ENCODE assay signal across 2 cellular contexts in genomic region chr11:134482865-134483264, GRCh38.
TF ChIP-seq lines count a peak whose summit lies in the region.

No MANE protein-coding gene starts in this region.

TF ChIP-seq in K562, 482 proteins besides CTCF, POLR2A, EP300 and RAD21 (continued from another document):
- TF ChIP-seq HNRNPK (IDR thresholded peaks at IDR 0.05; ENCODE audit: low read depth, low read length, poor library complexity, severe bottlenecking) (no peak), HINFP (tag; conservative IDR thresholded peaks at IDR 0.05; ENCODE audit: low read depth) (no peak), ZNF830 (CRISPR knock-in tag; IDR thresholded peaks at IDR 0.05) (0 out of 2 replicates have a peak, but pooled peaks have one; percentile 17)

TF ChIP-seq in SK-N-SH treated with all-trans-retinoic acid at 6 μM for 48 hours, 23 proteins besides CTCF, POLR2A, EP300 and RAD21 (continued from another document):
- no peak for TF ChIP-seq TSHZ2 (CRISPR knock-in tag; IDR thresholded peaks at IDR 0.05)
- TF ChIP-seq GLIS3 (CRISPR knock-in tag; IDR thresholded peaks at IDR 0.05), result no peak
